ENCODE assay signal across 26 cellular contexts in the genomic region with DNA sequence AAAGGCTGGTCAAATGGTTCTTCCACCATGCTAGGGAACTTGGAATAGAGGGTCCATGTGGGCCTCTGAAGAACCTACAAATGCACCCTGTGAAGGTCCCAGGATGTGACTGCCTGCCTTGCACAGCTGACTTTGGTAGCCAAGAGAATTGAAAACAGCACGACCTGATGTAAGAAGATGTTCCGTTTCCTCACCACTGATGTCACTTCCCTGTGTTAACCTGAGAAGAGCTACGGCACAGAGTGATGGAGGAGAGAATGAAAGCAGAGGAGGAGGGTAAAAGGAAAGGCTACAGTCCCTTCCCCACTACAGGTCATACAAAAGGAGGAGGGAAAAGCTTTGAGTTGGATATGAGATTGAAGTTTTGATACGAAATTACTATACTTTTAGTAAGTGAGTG.
DNase-seq lines count a peak whose midpoint lies in the region; ATAC-seq, FAIRE-seq and TF ChIP-seq lines count a peak whose summit lies in the region.
"Had no signal": no experiment of that assay in that cellular context is flagged by ENCODE, and none has a peak within 500 bp of the region (broad histone marks: within the 10 kb centered on the region; RNA-seq: fewer than 3 reads in every experiment).

No MANE protein-coding gene starts in this region.

- H3K27ac ChIP-seq in OCI-LY3 (ENCODE audit: low read length) (no peak overlapping the region), esophagus muscularis mucosa (replicated peaks in 1 of 4) (no peak overlapping the region)
- H3K27ac ChIP-seq: BLaER1 had no signal

- H3K36me3 ChIP-seq in OCI-LY3 (replicated peaks; ENCODE audit: low read depth, low read length) (no peaks in the 10 kb centered on the region), esophagus muscularis mucosa (no peaks in the 10 kb centered on the region)
- H3K36me3 ChIP-seq: BE2C had no signal

- no peaks in the 10 kb centered on the region for H3K79me2 ChIP-seq in OCI-LY3 (ENCODE audit: low read length)

- H3K27me3 ChIP-seq in OCI-LY3 (ENCODE audit: low read depth, low read length) (no peaks in the 10 kb centered on the region; the same call in 1 of the 2 replicates), esophagus muscularis mucosa (no peaks in the 10 kb centered on the region)
- H3K27me3 ChIP-seq: BE2C, BLaER1 had no signal

- DNase-seq in esophagus muscularis mucosa (ENCODE audit: extremely low spot score) = peak; percentile 70
- no peak for DNase-seq in urothelium cell line (ENCODE audit: low spot score)
- DNase-seq in iPS-NIHi11 (ENCODE audit: low spot score) = no peak
- DNase-seq: 8988T; ACHN; BE2C; C1 segment of cervical spinal cord; CD4-positive, alpha-beta memory T cell; CD4-positive, CD25-positive, alpha-beta regulatory T cell; CD8-positive, alpha-beta memory T cell; COR-L47; DMS 273 treated with DMSO at 0.1 percent for 48 hours; DMS153; DMS53; DMS79; DND-41; EL; GDM1 had no signal

- 75% methylated on average over 4 of the region's 4 CpGs for WGBS in esophagus muscularis mucosa

- H3K9me3 Mint-ChIP-seq in activated T-helper 17 cell treated with anti-CD3 and anti-CD28 coated beads, Interleukin-2, amount 50 U/mL, for 72 hours = peaks cover 14% of the 10 kb centered on the region

- TF ChIP-seq POLR2A in esophagus muscularis mucosa (IDR thresholded peaks at IDR 0.05; ENCODE audit: low read depth) = no peak

- H3K36me3 Mint-ChIP-seq in activated T-helper 17 cell treated with anti-CD3 and anti-CD28 coated beads, Interleukin-2, amount 50 U/mL, for 72 hours (ENCODE audit: low read depth) = no peaks in the 10 kb centered on the region
- H3K36me3 Mint-ChIP-seq: CD14-positive monocyte; CD4-positive, alpha-beta memory T cell; CD4-positive, CD25-positive, alpha-beta regulatory T cell; CD8-positive, alpha-beta memory T cell had no signal

- ATAC-seq in HG02678 (IDR thresholded peaks at IDR 0.05; ENCODE audit: unreplicated experiment) = no peak
- no peak for ATAC-seq in activated T-helper 17 cell treated with anti-CD3 and anti-CD28 coated beads, Interleukin-2, amount 50 U/mL, for 72 hours (replicated peaks)

- intact Hi-C loops in esophagus muscularis mucosa (cut with DNase I) = no loop called here

- TF ChIP-seq CTCF in OCI-LY3 (IDR thresholded peaks at IDR 0.05; ENCODE audit: low read depth, low read length) = no peak
- TF ChIP-seq CTCF in esophagus muscularis mucosa (IDR thresholded peaks at IDR 0.05) = no peak

- no peak overlapping the region for H3K4me3 Mint-ChIP-seq in activated T-helper 17 cell treated with anti-CD3 and anti-CD28 coated beads, Interleukin-2, amount 50 U/mL, for 72 hours
- H3K4me3 Mint-ChIP-seq: CD14-positive monocyte; CD4-positive, alpha-beta memory T cell; CD4-positive, CD25-positive, alpha-beta regulatory T cell; CD8-positive, alpha-beta memory T cell had no signal

- peak; percentile 90 for FAIRE-seq in urothelium cell line (lab: Jason Lieb, UNC)
- FAIRE-seq: A204.1, GM12892, GM18507 had no signal

- H4K20me1 ChIP-seq in OCI-LY3 (ENCODE audit: insufficient read depth, low read length) = no peaks in the 10 kb centered on the region
- H4K20me1 ChIP-seq: BLaER1 had no signal

- no peak overlapping the region for H3K27ac Mint-ChIP-seq in activated T-helper 17 cell treated with anti-CD3 and anti-CD28 coated beads, Interleukin-2, amount 50 U/mL, for 72 hours
- H3K27ac Mint-ChIP-seq: CD14-positive monocyte; CD4-positive, alpha-beta memory T cell; CD4-positive, CD25-positive, alpha-beta regulatory T cell; CD8-positive, alpha-beta memory T cell had no signal

- H3K9me3 ChIP-seq in OCI-LY3 (ENCODE audit: insufficient read depth, low read length) (no peaks in the 10 kb centered on the region; the same call in 1 of the 2 replicates), esophagus muscularis mucosa (peaks cover 0 to 4% (median 2%) of the 10 kb centered on the region in 4 donors)
- H3K9me3 ChIP-seq: BE2C had no signal

- no peak overlapping the region for H3K4me2 ChIP-seq in OCI-LY3 (ENCODE audit: low read length)
- H3K4me2 ChIP-seq: BLaER1 had no signal

- H3K4me1 Mint-ChIP-seq in activated T-helper 17 cell treated with anti-CD3 and anti-CD28 coated beads, Interleukin-2, amount 50 U/mL, for 72 hours = no peaks in the 10 kb centered on the region
- H3K4me1 Mint-ChIP-seq: CD14-positive monocyte; CD4-positive, alpha-beta memory T cell; CD8-positive, alpha-beta memory T cell had no signal

- TF ChIP-seq EP300 in esophagus muscularis mucosa (IDR thresholded peaks at IDR 0.05) = no peak

- no peak overlapping the region for H3K9ac ChIP-seq in OCI-LY3 (ENCODE audit: low read length)
- H3K9ac ChIP-seq: BLaER1 had no signal

- H3K27me3 Mint-ChIP-seq in activated T-helper 17 cell treated with anti-CD3 and anti-CD28 coated beads, Interleukin-2, amount 50 U/mL, for 72 hours = peaks cover 21% of the 10 kb centered on the region

- H3K4me3 ChIP-seq in OCI-LY3 (ENCODE audit: low read length) = no peak overlapping the region
- H3K4me3 ChIP-seq in esophagus muscularis mucosa = no peak overlapping the region
- H3K4me3 ChIP-seq: BLaER1 had no signal

- peak overlapping the region; percentile 40; the same call in 1 of the 2 replicates for H2AFZ ChIP-seq in OCI-LY3 (ENCODE audit: low read depth, low read length)

- H3K4me1 ChIP-seq in OCI-LY3 (ENCODE audit: low read length) (no peaks in the 10 kb centered on the region), esophagus muscularis mucosa (no peaks in the 10 kb centered on the region)
- H3K4me1 ChIP-seq: BE2C had no signal
